Comparison of ENCODE assay signal across 13 cellular contexts in the genomic region with DNA sequence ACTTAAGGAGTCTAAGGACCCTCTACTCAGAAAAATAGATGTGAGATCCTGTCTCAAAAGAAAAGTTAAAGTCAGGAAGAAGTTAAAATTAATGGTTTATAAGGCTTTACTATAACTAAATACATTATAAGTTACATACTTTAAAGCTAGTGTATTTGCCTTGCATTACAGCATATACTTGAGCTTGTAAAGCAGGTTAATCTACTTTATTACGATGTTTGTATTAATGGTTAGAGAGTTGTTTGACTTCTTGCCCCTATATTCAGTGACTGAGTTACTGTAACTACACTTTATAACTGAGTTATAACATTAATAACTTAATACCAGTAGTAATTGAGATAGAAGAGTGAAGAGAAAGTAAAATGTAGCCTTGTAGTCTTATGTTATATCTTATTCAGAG. TPM values are rescaled to one million over a fixed set of nuclear protein-coding genes. Genes with fewer than 3 reads are reported as not detected.
DNase-seq lines count a peak whose midpoint lies in the region; ATAC-seq and TF ChIP-seq lines count a peak whose summit lies in the region.
"Had no signal": no experiment of that assay in that cellular context is flagged by ENCODE, and none has a peak within 500 bp of the region (broad histone marks: within the 10 kb centered on the region; RNA-seq: fewer than 3 reads in every experiment).

No MANE protein-coding gene starts in this region.

- no peaks in the 10 kb centered on the region for H3K9me3 ChIP-seq in OCI-LY3 (ENCODE audit: insufficient read depth, low read length)
- H3K9me3 ChIP-seq: body of pancreas, esophagus squamous epithelium had no signal

- ATAC-seq in activated T-cell treated with anti-CD3 and anti-CD28 coated beads, Interleukin-2, amount 50 U/mL, for 72 hours (replicated peaks in 1 of 2) = no peak
- ATAC-seq in stimulated activated naive B cell treated with anti-CD40 and anti-IgM and Interleukin-4, amounts not matched to agents 10 μg/mL and 1 μg/mL and 100 μg/mL, for 72 hours (replicated peaks) = no peak
- no peak for ATAC-seq in GM21390 (IDR thresholded peaks at IDR 0.05; ENCODE audit: unreplicated experiment)
- ATAC-seq: body of pancreas had no signal

- peaks cover 94% of the 10 kb centered on the region for H4K20me1 ChIP-seq in OCI-LY3 (ENCODE audit: insufficient read depth, low read length)

- H3K9me3 Mint-ChIP-seq in activated T-cell treated with anti-CD3 and anti-CD28 coated beads, Interleukin-2, amount 50 U/mL, for 72 hours = no peaks in the 10 kb centered on the region
- H3K9me3 Mint-ChIP-seq in immature natural killer cell = no peaks in the 10 kb centered on the region
- no peaks in the 10 kb centered on the region for H3K9me3 Mint-ChIP-seq in stimulated activated naive B cell treated with anti-CD40 and anti-IgM and Interleukin-4, amounts not matched to agents 10 μg/mL and 1 μg/mL and 100 μg/mL, for 72 hours
- H3K9me3 Mint-ChIP-seq: neural crest cell had no signal

- peaks cover 32% of the 10 kb centered on the region for H3K36me3 ChIP-seq in OCI-LY3 (replicated peaks; ENCODE audit: low read depth, low read length)

- H3K27ac ChIP-seq in OCI-LY3 (ENCODE audit: low read length) = 0 out of 2 replicates have a peak overlapping the region, but pooled peaks have one; percentile 24

- H2AFZ ChIP-seq in OCI-LY3 (ENCODE audit: low read depth, low read length) = no peak overlapping the region

- peaks cover 29% of the 10 kb centered on the region for H3K4me1 Mint-ChIP-seq in activated T-cell treated with anti-CD3 and anti-CD28 coated beads, Interleukin-2, amount 50 U/mL, for 72 hours (ENCODE audit: low read depth)
- H3K4me1 Mint-ChIP-seq in immature natural killer cell = peaks cover 58 to 87% of the 10 kb centered on the region in 2 donors
- H3K4me1 Mint-ChIP-seq in stimulated activated naive B cell treated with anti-CD40 and anti-IgM and Interleukin-4, amounts not matched to agents 10 μg/mL and 1 μg/mL and 100 μg/mL, for 72 hours = peaks cover 32 to 70% of the 10 kb centered on the region in 2 donors

- TF ChIP-seq CTCF in OCI-LY3 (IDR thresholded peaks at IDR 0.05; ENCODE audit: low read depth, low read length) = no peak

- H3K4me3 ChIP-seq in OCI-LY3 (ENCODE audit: low read length) = peak overlapping the region; percentile 48
- H3K4me3 ChIP-seq: body of pancreas, esophagus squamous epithelium had no signal

- H3K36me3 Mint-ChIP-seq in activated T-cell treated with anti-CD3 and anti-CD28 coated beads, Interleukin-2, amount 50 U/mL, for 72 hours (ENCODE audit: insufficient read depth in 2 of 2) = peaks cover 4 to 31% of the 10 kb centered on the region in 2 donors
- peaks cover 0 to 6% (median 4%) of the 10 kb centered on the region in 3 donors for H3K36me3 Mint-ChIP-seq in immature natural killer cell
- H3K36me3 Mint-ChIP-seq in stimulated activated naive B cell treated with anti-CD40 and anti-IgM and Interleukin-4, amounts not matched to agents 10 μg/mL and 1 μg/mL and 100 μg/mL, for 72 hours = peaks cover 17 to 31% of the 10 kb centered on the region in 2 donors

- H3K27me3 ChIP-seq in OCI-LY3 (ENCODE audit: low read depth, low read length) = no peaks in the 10 kb centered on the region
- H3K27me3 ChIP-seq: body of pancreas, esophagus squamous epithelium had no signal

- no peaks in the 10 kb centered on the region for H3K27me3 Mint-ChIP-seq in activated T-cell treated with anti-CD3 and anti-CD28 coated beads, Interleukin-2, amount 50 U/mL, for 72 hours (ENCODE audit: low read depth)
- peaks cover 0 to 2% (median 0%) of the 10 kb centered on the region in 3 donors for H3K27me3 Mint-ChIP-seq in immature natural killer cell (ENCODE audit: low read depth in 3 of 3)
- H3K27me3 Mint-ChIP-seq in stimulated activated naive B cell treated with anti-CD40 and anti-IgM and Interleukin-4, amounts not matched to agents 10 μg/mL and 1 μg/mL and 100 μg/mL, for 72 hours = no peaks in the 10 kb centered on the region

- H3K9ac ChIP-seq in OCI-LY3 (ENCODE audit: low read length) = no peak overlapping the region

- peak overlapping the region; percentile 79 for H3K4me2 ChIP-seq in OCI-LY3 (ENCODE audit: low read length)

- no peak for DNase-seq in activated T-cell treated with anti-CD3 and anti-CD28 coated beads, Interleukin-2, amount 50 U/mL, for 72 hours
- DNase-seq in activated T-cell treated with anti-CD3 and anti-CD28 coated beads, Interleukin-2, amount 50 U/mL, for 48 hours = no peak
- DNase-seq in immature natural killer cell (no peak), T-helper 9 cell (no peak), NCI-H748 treated with DMSO at 0.1 percent for 48 hours (lab: John Stamatoyannopoulos, UW) (no peak)
- DNase-seq in stimulated activated naive B cell treated with anti-CD40 and anti-IgM and Interleukin-4, amounts not matched to agents 10 μg/mL and 1 μg/mL and 100 μg/mL, for 72 hours = no peak
- DNase-seq: body of pancreas; esophagus squamous epithelium; NCI-H2227 treated with DMSO at 0.1 percent for 48 hours; stimulated activated CD4-positive, alpha-beta T cell treated with anti-CD3 and anti-CD28 coated beads, Interleukin-1b, Interleukin-23, amount 100 ng/mL, for 48 hours had no signal

- H3K27ac Mint-ChIP-seq in activated T-cell treated with anti-CD3 and anti-CD28 coated beads, Interleukin-2, amount 50 U/mL, for 72 hours = peak overlapping the region; percentile 90
- H3K27ac Mint-ChIP-seq in immature natural killer cell = peak overlapping the region; percentile 46 to 85 (median 66)
- peak overlapping the region; percentile 48 for H3K27ac Mint-ChIP-seq in stimulated activated naive B cell treated with anti-CD40 and anti-IgM and Interleukin-4, amounts not matched to agents 10 μg/mL and 1 μg/mL and 100 μg/mL, for 72 hours

- peaks cover 23% of the 10 kb centered on the region for H3K4me1 ChIP-seq in OCI-LY3 (ENCODE audit: low read length)

- H3K79me2 ChIP-seq in OCI-LY3 (ENCODE audit: low read length) = peaks cover 90% of the 10 kb centered on the region

- H3K4me3 Mint-ChIP-seq in activated T-cell treated with anti-CD3 and anti-CD28 coated beads, Interleukin-2, amount 50 U/mL, for 72 hours = peak overlapping the region; percentile 57 to 76
- peak overlapping the region; percentile 57 to 81 (median 76) for H3K4me3 Mint-ChIP-seq in immature natural killer cell
- H3K4me3 Mint-ChIP-seq in stimulated activated naive B cell treated with anti-CD40 and anti-IgM and Interleukin-4, amounts not matched to agents 10 μg/mL and 1 μg/mL and 100 μg/mL, for 72 hours = peak overlapping the region; percentile 64 to 69
- H3K4me3 Mint-ChIP-seq: neural crest cell had no signal

RNA-seq across cellular contexts. Expression of gene CLTC, which starts 22.8 kb away (rescaled TPM):
- total RNA-seq in activated T-cell treated with anti-CD3 and anti-CD28 coated beads, Interleukin-2, amount 50 U/mL, for 72 hours = 100 to 1,000 TPM; 144 to 149 TPM
- 10 to 100 TPM; 33.9 to 65.6 (median 45.4) TPM for polyA plus RNA-seq in immature natural killer cell
